1 cellular context compared by ENCODE assay signal in genomic region chr6:33297956-33298772, GRCh38.
A peak's percentile ranks its signal among the peaks of the same experiment; 100 is the strongest.
TF ChIP-seq lines count a peak whose summit lies in the region.

No MANE protein-coding gene starts in this region.

TF ChIP-seq in H1, 55 proteins besides CTCF, POLR2A, EP300 and RAD21:
- TF ChIP-seq POLR2AphosphoS5 (IDR thresholded peaks at IDR 0.05; ENCODE audit: low read depth, low read length) (peak; percentile 23; the same call in 1 of the 2 replicates), HDAC6 (IDR thresholded peaks at IDR 0.05; ENCODE audit: low read depth, low read length) (no peak), SIN3A (conservative IDR thresholded peaks at IDR 0.05 in 1 of 2, IDR thresholded peaks at IDR 0.05 in 1 of 2; ENCODE audit: low read depth in 1 of 2, low read length in 2 of 2) (peak in 1 of 2 experiments; percentile 84; a peak in 2 of 4 replicates), SAP30 (IDR thresholded peaks at IDR 0.05; ENCODE audit: insufficient read depth, insufficient replicate concordance, low read length) (peak; percentile 91), KDM4A (IDR thresholded peaks at IDR 0.05; ENCODE audit: low read depth, low read length, severe bottlenecking) (peak; percentile 16), SIRT6 (IDR thresholded peaks at IDR 0.05; ENCODE audit: low read length) (no peak), TEAD4 (IDR thresholded peaks at IDR 0.05; ENCODE audit: low read depth, low read length) (no peak), BCL11A (IDR thresholded peaks at IDR 0.05; ENCODE audit: low read depth in 2 of 2, low read length in 2 of 2) (no peak)
- TF ChIP-seq, protein P1, sequence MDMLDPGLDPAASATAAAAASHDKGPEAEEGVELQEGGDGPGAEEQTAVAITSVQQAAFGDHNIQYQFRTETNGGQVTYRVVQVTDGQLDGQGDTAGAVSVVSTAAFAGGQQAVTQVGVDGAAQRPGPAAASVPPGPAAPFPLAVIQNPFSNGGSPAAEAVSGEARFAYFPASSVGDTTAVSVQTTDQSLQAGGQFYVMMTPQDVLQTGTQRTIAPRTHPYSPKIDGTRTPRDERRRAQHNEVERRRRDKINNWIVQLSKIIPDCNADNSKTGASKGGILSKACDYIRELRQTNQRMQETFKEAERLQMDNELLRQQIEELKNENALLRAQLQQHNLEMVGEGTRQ (IDR thresholded peaks at IDR 0.05; ENCODE audit: low read length): no peak
TF ChIP-seq in H1: peak in this region for 4.
